ENCODE assay signal across 17 cellular contexts in the genomic region with DNA sequence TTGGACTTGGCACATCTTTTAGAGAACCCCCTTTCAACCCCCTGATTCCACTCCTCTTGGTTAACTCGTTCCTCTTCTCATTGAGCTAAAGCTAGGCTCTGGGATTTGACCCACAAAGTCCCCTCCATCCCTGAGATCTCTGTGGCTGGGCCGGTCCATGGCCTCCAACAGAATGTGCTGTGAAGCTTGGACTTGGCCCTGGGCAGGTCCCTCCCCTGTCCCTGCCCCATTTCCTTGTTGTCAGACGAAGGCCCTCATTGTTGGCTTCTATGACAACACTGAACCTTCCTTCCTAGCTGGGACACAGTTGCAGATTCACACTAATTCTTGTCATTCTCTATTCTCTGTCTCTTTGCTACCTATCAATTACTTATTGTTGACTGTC.
DNase-seq lines count a peak whose midpoint lies in the region; TF ChIP-seq lines count a peak whose summit lies in the region.
"Had no signal": no experiment of that assay in that cellular context is flagged by ENCODE, and none has a peak within 500 bp of the region (broad histone marks: within the 10 kb centered on the region; RNA-seq: fewer than 3 reads in every experiment).

No MANE protein-coding gene starts in this region.

- H3K4me1 ChIP-seq in Karpas-422 (ENCODE audit: low read length): no peaks in the 10 kb centered on the region
- H3K4me1 ChIP-seq: Caco-2 had no signal

- no peaks in the 10 kb centered on the region for H3K9me2 ChIP-seq in Karpas-422 (replicated peaks; ENCODE audit: insufficient read depth, low read length)

- intact Hi-C loops in posterior vena cava (cut with DNase I): no loop called here

- in situ Hi-C loops in GM13976 (cut with MboI; ENCODE audit: low sequenced_read_pairs, unreplicated experiment): no loop called here

- H3K9ac ChIP-seq in Karpas-422 (ENCODE audit: low read length): no peak overlapping the region

- TF ChIP-seq CTCF in GM13976 (IDR thresholded peaks at IDR 0.05; ENCODE audit: borderline replicate concordance, control extremely low read depth, extremely low read depth, insufficient read depth, missing control alignments): no peak
- no peak for TF ChIP-seq CTCF in coronary artery (IDR thresholded peaks at IDR 0.05)

- no peaks in the 10 kb centered on the region for H3K27me3 ChIP-seq in Karpas-422 (ENCODE audit: low read length)

- no peaks in the 10 kb centered on the region for H3K79me2 ChIP-seq in Karpas-422 (ENCODE audit: low read length)

- H3K4me2 ChIP-seq in Karpas-422 (ENCODE audit: low read depth, low read length, poor library complexity, severe bottlenecking): no peak overlapping the region

- H3K27ac ChIP-seq in coronary artery (no peak overlapping the region), Karpas-422 (ENCODE audit: low read length) (no peak overlapping the region)

- DNase-seq in D341Med (ENCODE audit: low spot score) (peak; percentile 53), GM13976 (ENCODE audit: low spot score) (peak; percentile 6), coronary artery (ENCODE audit: low spot score) (peak; percentile 8), posterior vena cava (ENCODE audit: low spot score) (peak; percentile 18), NCI-H748 (lab: John Stamatoyannopoulos, UW; ENCODE audit: unreplicated experiment) (no peak), A172 (ENCODE audit: low spot score) (no peak), Karpas-422 (no peak)
- DNase-seq: CD4-positive, CD25-positive, alpha-beta regulatory T cell; EL; IMR-90; Kasumi-1; NCI-H1105; NCI-H1694; NCI-H2107; NCI-H2227 treated with DMSO at 0.1 percent for 48 hours; SHP77 had no signal

- H3K4me3 ChIP-seq in coronary artery: no peak overlapping the region
- H3K4me3 ChIP-seq in Karpas-422 (ENCODE audit: low read length): no peak overlapping the region

- H4K20me1 ChIP-seq in Karpas-422 (ENCODE audit: insufficient read depth, low read depth, low read length): no peaks in the 10 kb centered on the region

- no peaks in the 10 kb centered on the region for H3K36me3 ChIP-seq in Karpas-422 (ENCODE audit: insufficient read depth, low read length)

- no peaks in the 10 kb centered on the region for H3K9me3 ChIP-seq in Karpas-422 (ENCODE audit: low read length)
- H3K9me3 ChIP-seq: Caco-2 had no signal

- no peak overlapping the region for H2AFZ ChIP-seq in Karpas-422 (ENCODE audit: low read length)

Comparison
In these comparisons a context has a peak if more than half of its experiments do, and no peak if none do; other contexts are left out.
1. DNase-seq: peak in D341Med (single experiment), GM13976 (single experiment), coronary artery (single experiment) and posterior vena cava (single experiment); none in NCI-H748 (single experiment), A172 (single experiment) and Karpas-422 (single experiment).